ENCODE assay signal across 2 cellular contexts in the genomic region with DNA sequence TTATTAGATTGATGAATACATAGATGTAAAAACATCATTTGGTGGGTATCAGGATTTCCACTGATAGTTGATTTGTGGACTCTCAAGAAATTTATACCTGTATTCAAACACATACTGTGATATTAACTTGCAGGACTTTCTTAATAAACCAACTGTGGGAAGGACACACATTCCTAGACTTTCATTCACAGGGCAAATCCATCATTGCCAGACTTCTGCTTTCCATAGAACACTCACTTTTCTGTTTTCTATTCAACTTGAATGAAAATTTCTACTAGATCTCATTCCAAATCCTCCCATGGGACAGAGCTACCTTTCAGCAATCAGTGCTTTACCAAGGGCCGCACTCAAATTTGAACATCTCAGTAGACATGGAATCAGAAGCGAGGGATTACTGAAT.
A peak's percentile ranks its signal among the peaks of the same experiment; 100 is the strongest.
TF ChIP-seq lines count a peak whose summit lies in the region.

No MANE protein-coding gene starts in this region.

TF ChIP-seq in SK-N-SH, 30 proteins besides CTCF, POLR2A, EP300 and RAD21:
- TF ChIP-seq RCOR1 (IDR thresholded peaks at IDR 0.05; ENCODE audit: low read length) (no peak), YY1 (IDR thresholded peaks at IDR 0.05; ENCODE audit: low read depth) (0 out of 2 replicates have a peak, but pooled peaks have one; percentile 1), TEAD4 (IDR thresholded peaks at IDR 0.05; ENCODE audit: borderline replicate concordance, insufficient read depth) (no peak), TAF1 (IDR thresholded peaks at IDR 0.05; ENCODE audit: borderline replicate concordance, low read depth, low read length) (no peak), RXRA (IDR thresholded peaks at IDR 0.05; ENCODE audit: borderline replicate concordance, low read depth) (no peak)
- TF ChIP-seq, protein P1, sequence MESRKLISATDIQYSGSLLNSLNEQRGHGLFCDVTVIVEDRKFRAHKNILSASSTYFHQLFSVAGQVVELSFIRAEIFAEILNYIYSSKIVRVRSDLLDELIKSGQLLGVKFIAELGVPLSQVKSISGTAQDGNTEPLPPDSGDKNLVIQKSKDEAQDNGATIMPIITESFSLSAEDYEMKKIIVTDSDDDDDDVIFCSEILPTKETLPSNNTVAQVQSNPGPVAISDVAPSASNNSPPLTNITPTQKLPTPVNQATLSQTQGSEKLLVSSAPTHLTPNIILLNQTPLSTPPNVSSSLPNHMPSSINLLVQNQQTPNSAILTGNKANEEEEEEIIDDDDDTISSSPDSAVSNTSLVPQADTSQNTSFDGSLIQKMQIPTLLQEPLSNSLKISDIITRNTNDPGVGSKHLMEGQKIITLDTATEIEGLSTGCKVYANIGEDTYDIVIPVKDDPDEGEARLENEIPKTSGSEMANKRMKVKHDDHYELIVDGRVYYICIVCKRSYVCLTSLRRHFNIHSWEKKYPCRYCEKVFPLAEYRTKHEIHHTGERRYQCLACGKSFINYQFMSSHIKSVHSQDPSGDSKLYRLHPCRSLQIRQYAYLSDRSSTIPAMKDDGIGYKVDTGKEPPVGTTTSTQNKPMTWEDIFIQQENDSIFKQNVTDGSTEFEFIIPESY (IDR thresholded peaks at IDR 0.05; ENCODE audit: borderline replicate concordance, low read depth), result no peak
- TF ChIP-seq, protein P2, sequence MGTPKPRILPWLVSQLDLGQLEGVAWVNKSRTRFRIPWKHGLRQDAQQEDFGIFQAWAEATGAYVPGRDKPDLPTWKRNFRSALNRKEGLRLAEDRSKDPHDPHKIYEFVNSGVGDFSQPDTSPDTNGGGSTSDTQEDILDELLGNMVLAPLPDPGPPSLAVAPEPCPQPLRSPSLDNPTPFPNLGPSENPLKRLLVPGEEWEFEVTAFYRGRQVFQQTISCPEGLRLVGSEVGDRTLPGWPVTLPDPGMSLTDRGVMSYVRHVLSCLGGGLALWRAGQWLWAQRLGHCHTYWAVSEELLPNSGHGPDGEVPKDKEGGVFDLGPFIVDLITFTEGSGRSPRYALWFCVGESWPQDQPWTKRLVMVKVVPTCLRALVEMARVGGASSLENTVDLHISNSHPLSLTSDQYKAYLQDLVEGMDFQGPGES (IDR thresholded peaks at IDR 0.05; ENCODE audit: low read depth, low read length), result no peak

TF ChIP-seq in SK-N-SH treated with all-trans-retinoic acid at 6 μM for 48 hours, 23 proteins besides CTCF, POLR2A, EP300 and RAD21:
- no peak for TF ChIP-seq ZC3H10 (CRISPR knock-in tag; IDR thresholded peaks at IDR 0.05)
- no peak for TF ChIP-seq ARNTL (CRISPR knock-in tag; IDR thresholded peaks at IDR 0.05; ENCODE audit: borderline replicate concordance, low read depth)
